ENCODE assay signal across 24 cellular contexts in genomic region chr12:31952418-31952817, GRCh38. TPM values are rescaled to one million over a fixed set of nuclear protein-coding genes. Genes with fewer than 3 reads are reported as not detected.
A peak's percentile ranks its signal among the peaks of the same experiment; 100 is the strongest.
DNase-seq lines count a peak whose midpoint lies in the region; ATAC-seq and TF ChIP-seq lines count a peak whose summit lies in the region.
"Had no signal": no experiment of that assay in that cellular context is flagged by ENCODE, and none has a peak within 500 bp of the region (broad histone marks: within the 10 kb centered on the region; RNA-seq: fewer than 3 reads in every experiment).

No MANE protein-coding gene starts in this region.

- no peak overlapping the region for H3K27ac ChIP-seq in GM23338 (ENCODE audit: low read depth)
- no peak overlapping the region for H3K27ac ChIP-seq in tibial nerve
- H3K27ac ChIP-seq in H9 (ENCODE audit: insufficient read length, low read depth, low read length) = no peak overlapping the region
- H3K27ac ChIP-seq: C4-2B, SK-N-MC had no signal

- intact Hi-C loops in dendritic cell treated with granulocyte-macrophage colony-stimulating factor and Interleukin-4, amounts not matched to agents 40 ng/mL and 50 ng/mL, for 4 days (cut with micrococcal nuclease) = loop anchor here (10.0 kb wide), 1 partner anchor 48 kb away; no protein-coding TSS in a partner anchor

- no peak overlapping the region for H3K4me3 ChIP-seq in GM23338
- H3K4me3 ChIP-seq in tibial nerve = no peak overlapping the region
- H3K4me3 ChIP-seq: MG63, SK-N-MC had no signal

- H3T11ph ChIP-seq in H9 (ENCODE audit: low read length) = no peak overlapping the region

- H3K9me2 ChIP-seq in GM23338 (ENCODE audit: insufficient read depth) = peaks cover 9% of the 10 kb centered on the region

- H3K4me1 Mint-ChIP-seq in GM23338 = peaks cover 2% of the 10 kb centered on the region; the same call in 1 of the 3 replicates
- peaks cover 45 to 48% (median 46%) of the 10 kb centered on the region in 3 donors for H3K4me1 Mint-ChIP-seq in IgD-negative memory B cell
- peaks cover 29% of the 10 kb centered on the region for H3K4me1 Mint-ChIP-seq in dendritic cell treated with granulocyte-macrophage colony-stimulating factor and Interleukin-4, amounts not matched to agents 40 ng/mL and 50 ng/mL, for 4 days (ENCODE audit: low read depth)
- peaks cover 73% of the 10 kb centered on the region for H3K4me1 Mint-ChIP-seq in stimulated activated memory B cell treated with anti-CD40 and anti-IgM and Interleukin-4, amounts not matched to agents 10 μg/mL and 1 μg/mL and 100 μg/mL, for 72 hours
- H3K4me1 Mint-ChIP-seq in H9 = peaks cover 6 to 21% of the 10 kb centered on the region in 2 experiments

- no peak overlapping the region for H2BK120ac ChIP-seq in H9 (ENCODE audit: low read depth, low read length, poor library complexity, severe bottlenecking)

- ATAC-seq in GM23338 = no peak
- ATAC-seq in stimulated activated memory B cell treated with anti-CD40 and anti-IgM and Interleukin-4, amounts not matched to agents 10 μg/mL and 1 μg/mL and 100 μg/mL, for 72 hours = no peak

- H2BK15ac ChIP-seq in H9 (ENCODE audit: low read depth, low read length) = no peak overlapping the region

- H2BK12ac ChIP-seq in H9 (ENCODE audit: insufficient read length, low read depth, low read length) = no peak overlapping the region

- H3K27ac Mint-ChIP-seq in GM23338 = no peak overlapping the region
- peak overlapping the region in 2 of 3 donors; percentile 2 to 67 for H3K27ac Mint-ChIP-seq in IgD-negative memory B cell
- peak overlapping the region; percentile 51 for H3K27ac Mint-ChIP-seq in dendritic cell treated with granulocyte-macrophage colony-stimulating factor and Interleukin-4, amounts not matched to agents 40 ng/mL and 50 ng/mL, for 4 days
- peak overlapping the region; percentile 68 for H3K27ac Mint-ChIP-seq in stimulated activated memory B cell treated with anti-CD40 and anti-IgM and Interleukin-4, amounts not matched to agents 10 μg/mL and 1 μg/mL and 100 μg/mL, for 72 hours
- peak overlapping the region in 1 of 3 experiments; percentile 50; a peak in 1 of 7 replicates for H3K27ac Mint-ChIP-seq in H9

- no peaks in the 10 kb centered on the region for H3K23me2 ChIP-seq in H9 (ENCODE audit: insufficient read length, low read depth, low read length, poor library complexity, severe bottlenecking)

- no peak for DNase-seq in GM23338 (ENCODE audit: low spot score)
- no peak for DNase-seq in tibial nerve (ENCODE audit: low spot score in 2 of 2)
- no peak for DNase-seq in stimulated activated CD4-positive, alpha-beta T cell treated with anti-CD3 and anti-CD28 coated beads, Interleukin-4, amount 100 ng/mL, for 4 hours
- DNase-seq in H9 = no peak
- DNase-seq: CD8-positive, alpha-beta memory T cell; DMS 273 treated with DMSO at 0.1 percent for 48 hours; DMS79; EL; GF-D8; KG1; MG63; NCI-H1105 treated with DMSO at 0.1 percent for 48 hours; NCI-H146; NCI-H1930; NCI-H446; NCI-H524 treated with DMSO at 0.1 percent for 48 hours; NCI-H774; SIG-M5 had no signal

- H4K5ac ChIP-seq in H9 (ENCODE audit: insufficient read length, low read depth, low read length) = no peak overlapping the region

- 92 to 94% methylated on average over 5 of the region's 5 CpGs for WGBS in tibial nerve, 2 donors
- no CpG with 5 or more reads among the region's 5 CpGs for WGBS in H9 (ENCODE audit: extremely low coverage, insufficient read length, low lambda C conversion rate)

- H3K36me3 Mint-ChIP-seq in GM23338 (ENCODE audit: low read depth) = peaks cover 32% of the 10 kb centered on the region
- peaks cover 10% of the 10 kb centered on the region for H3K36me3 Mint-ChIP-seq in IgD-negative memory B cell
- H3K36me3 Mint-ChIP-seq in dendritic cell treated with granulocyte-macrophage colony-stimulating factor and Interleukin-4, amounts not matched to agents 40 ng/mL and 50 ng/mL, for 4 days (ENCODE audit: low read depth) = peaks cover 58% of the 10 kb centered on the region
- peaks cover 55% of the 10 kb centered on the region for H3K36me3 Mint-ChIP-seq in stimulated activated memory B cell treated with anti-CD40 and anti-IgM and Interleukin-4, amounts not matched to agents 10 μg/mL and 1 μg/mL and 100 μg/mL, for 72 hours
- peaks cover 20 to 29% (median 24%) of the 10 kb centered on the region in 3 experiments for H3K36me3 Mint-ChIP-seq in H9 (ENCODE audit: insufficient read depth in 1 of 3, low read depth in 3 of 3)

- no peaks in the 10 kb centered on the region for H4K20me1 ChIP-seq in GM23338 (replicated peaks; ENCODE audit: insufficient read depth)
- no peaks in the 10 kb centered on the region for H4K20me1 ChIP-seq in H9 (ENCODE audit: control insufficient read depth, insufficient read depth, insufficient read length)

- TF ChIP-seq EP300 in tibial nerve (IDR thresholded peaks at IDR 0.05) = no peak

- no peaks in the 10 kb centered on the region for H3K27me3 ChIP-seq in GM23338 (ENCODE audit: insufficient read depth)
- no peaks in the 10 kb centered on the region for H3K27me3 ChIP-seq in tibial nerve
- H3K27me3 ChIP-seq in H9 (ENCODE audit: insufficient read depth, low read length) = no peaks in the 10 kb centered on the region; the same call in 1 of the 2 replicates
- H3K27me3 ChIP-seq: MG63 had no signal

- peaks cover 5% of the 10 kb centered on the region for H3K27me3 Mint-ChIP-seq in GM23338 (ENCODE audit: insufficient read depth, low read depth, poor library complexity)
- no peaks in the 10 kb centered on the region for H3K27me3 Mint-ChIP-seq in IgD-negative memory B cell
- H3K27me3 Mint-ChIP-seq in dendritic cell treated with granulocyte-macrophage colony-stimulating factor and Interleukin-4, amounts not matched to agents 40 ng/mL and 50 ng/mL, for 4 days = no peaks in the 10 kb centered on the region
- no peaks in the 10 kb centered on the region for H3K27me3 Mint-ChIP-seq in stimulated activated memory B cell treated with anti-CD40 and anti-IgM and Interleukin-4, amounts not matched to agents 10 μg/mL and 1 μg/mL and 100 μg/mL, for 72 hours
- H3K27me3 Mint-ChIP-seq in H9 (ENCODE audit: low read depth) = no peaks in the 10 kb centered on the region; the same call in 1 of the 2 replicates
- H3K27me3 Mint-ChIP-seq: B cell; CD8-positive, alpha-beta memory T cell had no signal

- no peak for TF ChIP-seq POLR2A in tibial nerve (IDR thresholded peaks at IDR 0.05)

- H3K56ac ChIP-seq in H9 (ENCODE audit: insufficient read length, low read depth, low read length) = no peak overlapping the region

- H4K8ac ChIP-seq in H9 (replicated peaks; ENCODE audit: insufficient read length, low read depth, low read length) = no peak overlapping the region

- H3K23ac ChIP-seq in H9 (ENCODE audit: insufficient read length, low read depth, low read length) = no peak overlapping the region

- no peak overlapping the region for H2AFZ ChIP-seq in GM23338
- H2AFZ ChIP-seq in H9 (ENCODE audit: low read length) = no peak overlapping the region

- no peak for TF ChIP-seq CTCF in GM23338 (conservative IDR thresholded peaks at IDR 0.05; ENCODE audit: low read depth in 2 of 2)
- TF ChIP-seq CTCF in tibial nerve (IDR thresholded peaks at IDR 0.05) = no peak
- no peak for TF ChIP-seq CTCF in H9 (conservative IDR thresholded peaks at IDR 0.05)

- H3K4me3 Mint-ChIP-seq in GM23338 (no peak overlapping the region), IgD-negative memory B cell (peak overlapping the region in 1 of 4 donors; percentile 46), H9 (no peak overlapping the region; a peak in 1 of 5 replicates)
- no peak overlapping the region for H3K4me3 Mint-ChIP-seq in dendritic cell treated with granulocyte-macrophage colony-stimulating factor and Interleukin-4, amounts not matched to agents 40 ng/mL and 50 ng/mL, for 4 days
- H3K4me3 Mint-ChIP-seq in stimulated activated memory B cell treated with anti-CD40 and anti-IgM and Interleukin-4, amounts not matched to agents 10 μg/mL and 1 μg/mL and 100 μg/mL, for 72 hours = no peak overlapping the region
- H3K4me3 Mint-ChIP-seq: CD8-positive, alpha-beta memory T cell had no signal

- no peak overlapping the region for H3K14ac ChIP-seq in H9 (ENCODE audit: insufficient read depth, low read length)

- H3K9me3 ChIP-seq in tibial nerve (peaks cover 0 to 9% (median 0%) of the 10 kb centered on the region in 4 donors), H9 (ENCODE audit: control insufficient read depth, low read depth, low read length) (no peaks in the 10 kb centered on the region)
- H3K9me3 ChIP-seq: MG63 had no signal

- H3K36me3 ChIP-seq in GM23338 (ENCODE audit: insufficient read depth) = peaks cover 15% of the 10 kb centered on the region
- H3K36me3 ChIP-seq in tibial nerve = peaks cover 0 to 16% (median 0%) of the 10 kb centered on the region in 3 donors
- H3K36me3 ChIP-seq: MG63 had no signal

- H3K79me2 ChIP-seq in GM23338 (replicated peaks; ENCODE audit: insufficient read depth) (no peaks in the 10 kb centered on the region), H9 (ENCODE audit: insufficient read depth, low read length) (no peaks in the 10 kb centered on the region)

- H3K4me2 ChIP-seq in GM23338 (no peak overlapping the region), H9 (ENCODE audit: insufficient read depth, insufficient read length, low read length) (no peak overlapping the region)

- no peaks in the 10 kb centered on the region for H3K79me1 ChIP-seq in H9 (ENCODE audit: insufficient read depth, low read depth, low read length, poor library complexity, severe bottlenecking)

- H4K91ac ChIP-seq in H9 (ENCODE audit: insufficient read length, low read depth, low read length) = no peak overlapping the region

- H3K4me1 ChIP-seq in GM23338 (ENCODE audit: insufficient read depth) = peaks cover 4% of the 10 kb centered on the region
- no peaks in the 10 kb centered on the region for H3K4me1 ChIP-seq in tibial nerve
- H3K4me1 ChIP-seq in H9 (ENCODE audit: insufficient read depth, low read length) = no peaks in the 10 kb centered on the region; the same call in 1 of the 2 replicates

- H2BK5ac ChIP-seq in H9 (ENCODE audit: insufficient read length, low read length) = no peak overlapping the region

- no peak overlapping the region for H3K18ac ChIP-seq in H9 (ENCODE audit: insufficient read length, low read depth, low read length)

- no peak overlapping the region for H2AK5ac ChIP-seq in H9 (ENCODE audit: insufficient read length, low read length)

- H3K9ac ChIP-seq in H9 (ENCODE audit: extremely low read depth, insufficient read length, low read length) = no peak overlapping the region

- H3K4ac ChIP-seq in H9 (ENCODE audit: low read depth, low read length) = no peak overlapping the region

- H3F3A ChIP-seq in GM23338 (replicated peaks; ENCODE audit: low read depth) = 0 out of 2 replicates have a peak, but pooled peaks cover 5% of the 10 kb centered on the region

- H3K9me3 Mint-ChIP-seq in GM23338 (peaks cover 44% of the 10 kb centered on the region), IgD-negative memory B cell (peaks cover 4 to 17% (median 8%) of the 10 kb centered on the region in 3 donors), H9 (peaks cover 21 to 28% of the 10 kb centered on the region in 2 experiments)
- H3K9me3 Mint-ChIP-seq in dendritic cell treated with granulocyte-macrophage colony-stimulating factor and Interleukin-4, amounts not matched to agents 40 ng/mL and 50 ng/mL, for 4 days = peaks cover 56% of the 10 kb centered on the region
- H3K9me3 Mint-ChIP-seq in stimulated activated memory B cell treated with anti-CD40 and anti-IgM and Interleukin-4, amounts not matched to agents 10 μg/mL and 1 μg/mL and 100 μg/mL, for 72 hours = peaks cover 26% of the 10 kb centered on the region

- H2BK20ac ChIP-seq in H9 (ENCODE audit: low read depth, low read length, poor library complexity, severe bottlenecking) = no peak overlapping the region

RNA-seq across cellular contexts. Expression of gene RESF1, which starts 6.8 kb away (rescaled TPM):
- total RNA-seq in GM23338 (2014; rRNA removed; shearing (Covaris generic)) = 236 and 313 TPM in 2 replicates
- polyA plus RNA-seq in GM23338 (2016; fragmentation: Nextera tagmentation; extraction: Ambion mirVana) (126 and 134 TPM in 2 replicates), IgD-negative memory B cell (193 TPM)
- total RNA-seq in tibial nerve (10 to 100 TPM; 39.6 to 51.1 (median 46.2) TPM), H9 (2021) (172 and 183 TPM in 2 replicates)
